18 cellular contexts compared by ENCODE assay signal in genomic region chr2:68177541-68177940, GRCh38. TPM values are rescaled to one million over a fixed set of nuclear protein-coding genes. Genes with fewer than 3 reads are reported as not detected.
DNase-seq lines count a peak whose midpoint lies in the region; ATAC-seq and TF ChIP-seq lines count a peak whose summit lies in the region.
"Had no signal": no experiment of that assay in that cellular context is flagged by ENCODE, and none has a peak within 500 bp of the region (broad histone marks: within the 10 kb centered on the region; RNA-seq: fewer than 3 reads in every experiment).

No MANE protein-coding gene starts in this region.

- H3K27ac Mint-ChIP-seq in activated CD8-positive, alpha-beta T cell treated with anti-CD3 and anti-CD28 coated beads for 36 hours: peak overlapping the region; percentile 69
- no peak overlapping the region for H3K27ac Mint-ChIP-seq in activated CD8-positive, alpha-beta T cell treated with anti-CD3 and anti-CD28 coated beads, Interleukin-2, amount 10 ng/mL, durations not matched to agents 7 days and 5 days
- H3K27ac Mint-ChIP-seq in natural killer cell (peak overlapping the region; percentile 41 to 60), WTC11 (peak overlapping the region; percentile 73; the same call in 1 of the 2 replicates)
- H3K27ac Mint-ChIP-seq in natural killer cell treated with Interleukin-12 subunit alpha and Interleukin-12 subunit beta and Interleukin-15 and Interleukin-18, amount 100 ng/mL, for 72 hours: no peak overlapping the region
- H3K27ac Mint-ChIP-seq in stimulated activated naive B cell treated with anti-CD40 and anti-IgM and Interleukin-4, amounts not matched to agents 10 μg/mL and 1 μg/mL and 100 μg/mL, for 72 hours: peak overlapping the region; percentile 26

- intact Hi-C loops in activated CD8-positive, alpha-beta T cell treated with anti-CD3 and anti-CD28 coated beads for 36 hours (cut with micrococcal nuclease): no loop called here
- intact Hi-C loops in natural killer cell (cut with micrococcal nuclease): no loop called here

- CTCF ChIA-PET in activated CD8-positive, alpha-beta T cell treated with anti-CD3 and anti-CD28 coated beads for 36 hours (lab: Charles Lee): interaction anchor here (1.1 to 3.9 kb wide), 2 partner anchors 8 to 56 kb away, joined by 5 to 29 read pairs; no protein-coding TSS in a partner anchor
- CTCF ChIA-PET in activated CD8-positive, alpha-beta T cell treated with anti-CD3 and anti-CD28 coated beads, Interleukin-2, amount 10 ng/mL, durations not matched to agents 7 days and 5 days (lab: Charles Lee): interaction anchor here (1.2 to 1.8 kb wide), 3 partner anchors 8 to 55 kb away, joined by 3 to 7 read pairs (median 5); no protein-coding TSS in a partner anchor
- CTCF ChIA-PET in WTC11 (lab: Charles Lee): interaction anchor here (1.6 to 1.9 kb wide), 3 partner anchors 19 to 180 kb away, joined by 4 to 7 read pairs (median 6); no protein-coding TSS in a partner anchor

- H3K4me3 Mint-ChIP-seq in activated CD8-positive, alpha-beta T cell treated with anti-CD3 and anti-CD28 coated beads for 36 hours: no peak overlapping the region
- no peak overlapping the region for H3K4me3 Mint-ChIP-seq in activated CD8-positive, alpha-beta T cell treated with anti-CD3 and anti-CD28 coated beads, Interleukin-2, amount 10 ng/mL, durations not matched to agents 7 days and 5 days
- H3K4me3 Mint-ChIP-seq in natural killer cell (no peak overlapping the region), WTC11 (no peak overlapping the region)
- no peak overlapping the region for H3K4me3 Mint-ChIP-seq in natural killer cell treated with Interleukin-12 subunit alpha and Interleukin-12 subunit beta and Interleukin-15 and Interleukin-18, amount 100 ng/mL, for 72 hours
- H3K4me3 Mint-ChIP-seq in stimulated activated naive B cell treated with anti-CD40 and anti-IgM and Interleukin-4, amounts not matched to agents 10 μg/mL and 1 μg/mL and 100 μg/mL, for 72 hours: no peak overlapping the region

- POLR2A ChIA-PET in activated CD8-positive, alpha-beta T cell treated with anti-CD3 and anti-CD28 coated beads for 36 hours (lab: Charles Lee): interaction anchor here (1.5 kb wide), 1 partner anchor 12 kb away, joined by 4 read pairs; no protein-coding TSS in a partner anchor
- POLR2A ChIA-PET in activated CD8-positive, alpha-beta T cell treated with anti-CD3 and anti-CD28 coated beads, Interleukin-2, amount 10 ng/mL, durations not matched to agents 7 days and 5 days (lab: Charles Lee): no interaction called here
- POLR2A ChIA-PET in WTC11 (lab: Charles Lee): no interaction called here

- H3K36me3 Mint-ChIP-seq in activated CD8-positive, alpha-beta T cell treated with anti-CD3 and anti-CD28 coated beads for 36 hours (ENCODE audit: low read depth): peaks cover 38% of the 10 kb centered on the region
- peaks cover 45% of the 10 kb centered on the region for H3K36me3 Mint-ChIP-seq in activated CD8-positive, alpha-beta T cell treated with anti-CD3 and anti-CD28 coated beads, Interleukin-2, amount 10 ng/mL, durations not matched to agents 7 days and 5 days (ENCODE audit: low read depth)
- H3K36me3 Mint-ChIP-seq in natural killer cell: no peaks in the 10 kb centered on the region
- H3K36me3 Mint-ChIP-seq in natural killer cell treated with Interleukin-12 subunit alpha and Interleukin-12 subunit beta and Interleukin-15 and Interleukin-18, amount 100 ng/mL, for 72 hours: peaks cover 17% of the 10 kb centered on the region
- H3K36me3 Mint-ChIP-seq in WTC11: peaks cover 27% of the 10 kb centered on the region
- H3K36me3 Mint-ChIP-seq in stimulated activated naive B cell treated with anti-CD40 and anti-IgM and Interleukin-4, amounts not matched to agents 10 μg/mL and 1 μg/mL and 100 μg/mL, for 72 hours: peaks cover 28 to 44% of the 10 kb centered on the region in 2 donors

- no peaks in the 10 kb centered on the region for H3K27me3 Mint-ChIP-seq in activated CD8-positive, alpha-beta T cell treated with anti-CD3 and anti-CD28 coated beads for 36 hours
- H3K27me3 Mint-ChIP-seq in activated CD8-positive, alpha-beta T cell treated with anti-CD3 and anti-CD28 coated beads, Interleukin-2, amount 10 ng/mL, durations not matched to agents 7 days and 5 days (ENCODE audit: low read depth): no peaks in the 10 kb centered on the region
- H3K27me3 Mint-ChIP-seq in natural killer cell (ENCODE audit: low read depth in 2 of 2) (no peaks in the 10 kb centered on the region), WTC11 (ENCODE audit: low read depth) (no peaks in the 10 kb centered on the region)
- no peaks in the 10 kb centered on the region for H3K27me3 Mint-ChIP-seq in natural killer cell treated with Interleukin-12 subunit alpha and Interleukin-12 subunit beta and Interleukin-15 and Interleukin-18, amount 100 ng/mL, for 72 hours
- H3K27me3 Mint-ChIP-seq in stimulated activated naive B cell treated with anti-CD40 and anti-IgM and Interleukin-4, amounts not matched to agents 10 μg/mL and 1 μg/mL and 100 μg/mL, for 72 hours: no peaks in the 10 kb centered on the region

- H3K4me1 Mint-ChIP-seq in activated CD8-positive, alpha-beta T cell treated with anti-CD3 and anti-CD28 coated beads for 36 hours (ENCODE audit: low read depth): peaks cover 22% of the 10 kb centered on the region
- H3K4me1 Mint-ChIP-seq in activated CD8-positive, alpha-beta T cell treated with anti-CD3 and anti-CD28 coated beads, Interleukin-2, amount 10 ng/mL, durations not matched to agents 7 days and 5 days (ENCODE audit: low read depth): peaks cover 8% of the 10 kb centered on the region
- peaks cover 17 to 22% of the 10 kb centered on the region in 2 donors for H3K4me1 Mint-ChIP-seq in natural killer cell
- H3K4me1 Mint-ChIP-seq in natural killer cell treated with Interleukin-12 subunit alpha and Interleukin-12 subunit beta and Interleukin-15 and Interleukin-18, amount 100 ng/mL, for 72 hours (ENCODE audit: low read depth in 2 of 2): peaks cover 15 to 20% of the 10 kb centered on the region in 2 donors
- H3K4me1 Mint-ChIP-seq in WTC11: no peaks in the 10 kb centered on the region; the same call in 1 of the 2 replicates
- H3K4me1 Mint-ChIP-seq in stimulated activated naive B cell treated with anti-CD40 and anti-IgM and Interleukin-4, amounts not matched to agents 10 μg/mL and 1 μg/mL and 100 μg/mL, for 72 hours: peaks cover 15 to 23% of the 10 kb centered on the region in 2 donors

- TF ChIP-seq CTCF in activated CD8-positive, alpha-beta T cell treated with anti-CD3 and anti-CD28 coated beads for 36 hours (IDR thresholded peaks at IDR 0.05): no peak
- TF ChIP-seq CTCF in natural killer cell (IDR thresholded peaks at IDR 0.05) (no peak), WTC11 (IDR thresholded peaks at IDR 0.05) (no peak)

- no peak for DNase-seq in activated CD8-positive, alpha-beta T cell treated with anti-CD3 and anti-CD28 coated beads for 36 hours
- no peak for DNase-seq in activated CD8-positive, alpha-beta T cell treated with anti-CD3 and anti-CD28 coated beads, Interleukin-2, amount 10 ng/mL, durations not matched to agents 7 days and 5 days
- DNase-seq in natural killer cell: no peak
- DNase-seq in natural killer cell treated with Interleukin-12 subunit alpha and Interleukin-12 subunit beta and Interleukin-15 and Interleukin-18, amount 100 ng/mL, for 72 hours (ENCODE audit: low spot score): no peak
- DNase-seq in WTC11 (ENCODE audit: low spot score): no peak
- DNase-seq in stimulated activated naive B cell treated with anti-CD40 and anti-IgM and Interleukin-4, amounts not matched to agents 10 μg/mL and 1 μg/mL and 100 μg/mL, for 72 hours: no peak
- no peak for DNase-seq in iPS-NIHi7 (ENCODE audit: extremely low spot score)
- DNase-seq in NCI-H1105 (lab: John Stamatoyannopoulos, UW): no peak
- DNase-seq: DMS 273 treated with DMSO at 0.1 percent for 48 hours, GDM1, GM23248, NCI-H1417 treated with DMSO at 0.1 percent for 48 hours, NCI-H1930, NCI-H2171, NCI-H510A, NCI-H774, Right ventricle myocardium superior had no signal

- H3K9me3 Mint-ChIP-seq in activated CD8-positive, alpha-beta T cell treated with anti-CD3 and anti-CD28 coated beads for 36 hours: no peaks in the 10 kb centered on the region
- H3K9me3 Mint-ChIP-seq in activated CD8-positive, alpha-beta T cell treated with anti-CD3 and anti-CD28 coated beads, Interleukin-2, amount 10 ng/mL, durations not matched to agents 7 days and 5 days (ENCODE audit: insufficient read depth): no peaks in the 10 kb centered on the region
- H3K9me3 Mint-ChIP-seq in natural killer cell (no peaks in the 10 kb centered on the region), WTC11 (no peaks in the 10 kb centered on the region)
- H3K9me3 Mint-ChIP-seq in natural killer cell treated with Interleukin-12 subunit alpha and Interleukin-12 subunit beta and Interleukin-15 and Interleukin-18, amount 100 ng/mL, for 72 hours: no peaks in the 10 kb centered on the region
- no peaks in the 10 kb centered on the region for H3K9me3 Mint-ChIP-seq in stimulated activated naive B cell treated with anti-CD40 and anti-IgM and Interleukin-4, amounts not matched to agents 10 μg/mL and 1 μg/mL and 100 μg/mL, for 72 hours

- no peak for ATAC-seq in activated CD8-positive, alpha-beta T cell treated with anti-CD3 and anti-CD28 coated beads for 36 hours
- ATAC-seq in activated CD8-positive, alpha-beta T cell treated with anti-CD3 and anti-CD28 coated beads, Interleukin-2, amount 10 ng/mL, durations not matched to agents 7 days and 5 days: no peak
- no peak for ATAC-seq in natural killer cell
- no peak for ATAC-seq in natural killer cell treated with Interleukin-12 subunit alpha and Interleukin-12 subunit beta and Interleukin-15 and Interleukin-18, amount 100 ng/mL, for 72 hours
- ATAC-seq in WTC11: no peak
- no peak for ATAC-seq in stimulated activated naive B cell treated with anti-CD40 and anti-IgM and Interleukin-4, amounts not matched to agents 10 μg/mL and 1 μg/mL and 100 μg/mL, for 72 hours (replicated peaks)
- ATAC-seq: GM12878 had no signal

TF ChIP-seq in WTC11, 78 proteins besides CTCF, POLR2A, EP300 and RAD21 (continues in another document):
- TF ChIP-seq ZBTB43 (CRISPR knock-in tag; IDR thresholded peaks at IDR 0.05): no peak

RNA-seq across cellular contexts. Expression of gene PNO1, which starts 19.9 kb away (rescaled TPM):
- total RNA-seq in activated CD8-positive, alpha-beta T cell treated with anti-CD3 and anti-CD28 coated beads for 36 hours: 10 to 100 TPM; 25.1 to 26.2 TPM
- 10 to 100 TPM; 12.3 to 13.3 TPM for total RNA-seq in activated CD8-positive, alpha-beta T cell treated with anti-CD3 and anti-CD28 coated beads, Interleukin-2, amount 10 ng/mL, durations not matched to agents 7 days and 5 days
- total RNA-seq in natural killer cell (10 to 100 TPM; 19.4 to 25.1 (median 25.0) TPM), WTC11 (2021) (23.2 to 25.5 TPM (median 24.0 TPM) in 3 replicates)
- total RNA-seq in natural killer cell treated with Interleukin-12 subunit alpha and Interleukin-12 subunit beta and Interleukin-15 and Interleukin-18, amount 100 ng/mL, for 72 hours: 10 to 100 TPM; 21.1 to 33.3 TPM

Comparison
In these comparisons a context has a peak if more than half of its experiments do, and no peak if none do; other contexts are left out.
1. H3K27ac Mint-ChIP-seq: peak in activated CD8-positive, alpha-beta T cell treated with anti-CD3 and anti-CD28 coated beads for 36 hours (single experiment), natural killer cell (2 of 2), WTC11 (single experiment) and stimulated activated naive B cell treated with anti-CD40 and anti-IgM and Interleukin-4, amounts not matched to agents 10 μg/mL and 1 μg/mL and 100 μg/mL, for 72 hours (single experiment); none in activated CD8-positive, alpha-beta T cell treated with anti-CD3 and anti-CD28 coated beads, Interleukin-2, amount 10 ng/mL, durations not matched to agents 7 days and 5 days (single experiment) and natural killer cell treated with Interleukin-12 subunit alpha and Interleukin-12 subunit beta and Interleukin-15 and Interleukin-18, amount 100 ng/mL, for 72 hours (0 of 2).